In genomic region chr16:46868891-46869290, GRCh38 we compare ENCODE assay signal across 1 cellular context.
TF ChIP-seq lines count a peak whose summit lies in the region.
"Not testable (repeated sequence)": the region's sequence is repeated elsewhere in the genome, so short reads cannot be mapped to it uniquely, and the experiment has no call there.

No MANE protein-coding gene starts in this region.

TF ChIP-seq in HepG2, 621 proteins besides CTCF, POLR2A, EP300 and RAD21 (continued from another document):
- TF ChIP-seq ZNF710 (CRISPR knock-in tag; IDR thresholded peaks at IDR 0.05; ENCODE audit: borderline replicate concordance) (peak; percentile 66; the same call in 1 of the 2 replicates), MIXL1 (CRISPR knock-in tag; IDR thresholded peaks at IDR 0.05) (peak; percentile 80), PPARG (CRISPR knock-in tag; conservative IDR thresholded peaks at IDR 0.05) (peak; percentile 99), SRY (CRISPR knock-in tag; IDR thresholded peaks at IDR 0.05) (peak; percentile 40; the same call in 1 of the 2 replicates), HMG20A (CRISPR knock-in tag; IDR thresholded peaks at IDR 0.05; ENCODE audit: borderline replicate concordance) (peak; percentile 77; the same call in 1 of the 2 replicates), ATF3 (CRISPR knock-in tag; IDR thresholded peaks at IDR 0.05) (peak; percentile 46; the same call in 1 of the 2 replicates), ZNF317 (CRISPR knock-in tag; IDR thresholded peaks at IDR 0.05) (peak; percentile 71), SOX13 (IDR thresholded peaks at IDR 0.05) (0 out of 2 replicates have a peak, but pooled peaks have one; percentile 38), SOX13 (CRISPR knock-in tag; conservative IDR thresholded peaks at IDR 0.05 in 1 of 2, IDR thresholded peaks at IDR 0.05 in 1 of 2) (peak in 1 of 2 experiments; percentile 74; a peak in 2 of 4 replicates), FOXA1 (CRISPR knock-in tag; IDR thresholded peaks at IDR 0.05) (peak; percentile 58), ZNF614 (CRISPR knock-in tag; IDR thresholded peaks at IDR 0.05; ENCODE audit: borderline replicate concordance) (0 out of 2 replicates have a peak, but pooled peaks have one; percentile 77), ZNF441 (CRISPR knock-in tag; IDR thresholded peaks at IDR 0.05; ENCODE audit: borderline replicate concordance) (0 out of 2 replicates have a peak, but pooled peaks have one; percentile 21), SOX5 (CRISPR knock-in tag; IDR thresholded peaks at IDR 0.05; ENCODE audit: borderline replicate concordance) (peak; percentile 65; the same call in 1 of the 2 replicates), ESRRA (CRISPR knock-in tag; IDR thresholded peaks at IDR 0.05; ENCODE audit: low read depth) (peak; percentile 71; the same call in 1 of the 2 replicates), HMG20B (CRISPR knock-in tag; conservative IDR thresholded peaks at IDR 0.05) (peak; percentile 52; the same call in 1 of the 2 replicates), CEBPG (CRISPR knock-in tag; IDR thresholded peaks at IDR 0.05) (0 out of 2 replicates have a peak, but pooled peaks have one; percentile 16), TFE3 (CRISPR knock-in tag; IDR thresholded peaks at IDR 0.05) (0 out of 2 replicates have a peak, but pooled peaks have one; percentile 30), ARID5B (CRISPR knock-in tag; IDR thresholded peaks at IDR 0.05) (peak; percentile 87)
- not testable (repeated sequence) for TF ChIP-seq FOXA1 (IDR thresholded peaks at IDR 0.05)
TF ChIP-seq in HepG2: peak in this region for 126; not testable (repeated sequence) for 495.
